Comparison of ENCODE assay signal across 8 cellular contexts in the genomic region with DNA sequence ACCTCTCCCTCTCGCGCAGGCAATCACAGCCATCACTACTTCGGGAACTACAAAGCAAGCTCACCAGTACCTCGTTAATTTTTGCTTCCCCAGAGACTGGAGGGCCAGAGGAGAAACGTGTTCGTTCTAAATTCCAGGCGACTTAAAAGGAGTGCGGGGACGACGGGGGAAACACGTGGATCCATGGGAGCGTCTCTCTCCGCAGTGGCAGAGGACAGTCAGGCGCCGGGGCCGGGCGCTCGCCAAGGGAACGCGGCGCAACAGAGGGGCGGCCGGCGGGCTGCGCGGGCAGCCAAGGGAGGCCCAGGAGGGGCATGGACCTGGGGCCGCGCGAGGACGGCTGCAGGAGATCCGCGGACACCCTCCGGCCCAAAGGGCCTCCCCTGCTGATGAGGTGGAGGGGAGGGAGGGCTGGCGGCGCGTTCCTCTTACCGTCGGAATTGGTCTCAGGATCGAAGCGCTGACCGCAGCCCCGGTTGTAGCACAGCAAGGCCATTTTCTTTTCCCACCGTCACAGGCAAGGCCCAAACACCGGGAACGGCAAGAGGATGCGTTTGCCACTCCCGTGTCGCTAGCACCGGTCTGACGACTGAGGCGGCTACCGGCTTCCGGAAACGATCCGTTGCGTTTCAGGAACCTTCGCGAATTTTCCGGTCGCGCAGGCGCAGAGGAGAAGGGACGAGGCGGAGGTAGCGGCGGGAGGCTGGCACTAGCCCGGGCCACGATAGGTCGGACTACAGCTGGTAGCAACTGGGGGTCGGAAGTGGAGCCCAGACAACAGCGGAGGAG. TPM values are rescaled to one million over a fixed set of nuclear protein-coding genes. Genes with fewer than 3 reads are reported as not detected.
DNase-seq lines count a peak whose midpoint lies in the region; ATAC-seq lines count a peak whose summit lies in the region.

TSS of gene CHORDC1 (minus strand) at position 591 of the 789 bp plus-strand sequence. CDS start at position 496, 95 bp downstream.

- H3K9ac ChIP-seq in HUES64 (ENCODE audit: low read depth, low read length) = peak within 1 kb of the TSS; percentile 84

- no peaks in the 10 kb centered on the region; the same call in 1 of the 2 replicates for H3K36me3 ChIP-seq in HUES64 (ENCODE audit: insufficient read depth, low read length)

- peak within 1 kb of the TSS; percentile 91 for H3K4me3 ChIP-seq in HUES64 (ENCODE audit: low read length)
- peak within 1 kb of the TSS; percentile 83 for H3K4me3 ChIP-seq in mononuclear cell (ENCODE audit: low read length)

- H3K27me3 ChIP-seq in HUES64 (ENCODE audit: insufficient read depth, low read length) = no peaks in the 10 kb centered on the region
- H3K27me3 ChIP-seq in mononuclear cell (ENCODE audit: insufficient read depth, low read length) = no peaks in the 10 kb centered on the region

- peaks cover 19% of the 10 kb centered on the region for H3K4me1 ChIP-seq in HUES64 (ENCODE audit: insufficient read depth, low read length)
- H3K4me1 ChIP-seq in mononuclear cell (ENCODE audit: insufficient read depth, low read length) = peaks cover 22% of the 10 kb centered on the region

- H3K9me3 ChIP-seq in HUES64 (ENCODE audit: insufficient read depth, low read depth, low read length) = no peaks in the 10 kb centered on the region
- no peaks in the 10 kb centered on the region for H3K9me3 ChIP-seq in mononuclear cell (ENCODE audit: low read depth, low read length)

- ATAC-seq in GM21515 (IDR thresholded peaks at IDR 0.05; ENCODE audit: unreplicated experiment) = peak; percentile 93

- under 1% methylated on average over 71 of the region's 71 CpGs for WGBS in HUES64

- peak within 1 kb of the TSS; percentile 71 for H3K27ac ChIP-seq in HUES64 (ENCODE audit: low read depth, low read length)
- peak within 1 kb of the TSS; percentile 60 for H3K27ac ChIP-seq in epithelial cell of prostate

- DNase-seq in DMS 273 treated with DMSO at 0.1 percent for 48 hours (lab: John Stamatoyannopoulos, UW) (peak; percentile 44), OCI-M1 (lab: John Stamatoyannopoulos, UW) (peak; percentile 97), activated T-cell treated with anti-CD3 and anti-CD28 coated beads for 24 hours (ENCODE audit: low read depth) (peak; percentile 95), epithelial cell of prostate (ENCODE audit: low read depth, low spot score) (no peak)
- DNase-seq in stimulated activated CD8-positive, alpha-beta memory T cell treated with anti-CD3 and anti-CD28 coated beads, Interleukin-4, amount 100 ng/mL, for 1 hour (ENCODE audit: low read depth in 2 of 2, low spot score in 1 of 2) = peak; percentile 87 to 93

RNA-seq across cellular contexts. Expression of gene CHORDC1, which starts in this region (rescaled TPM):
- polyA plus RNA-seq in HUES64 (2013, experiment 1 of 2) = 43.7 TPM
- 38.5 TPM for polyA plus RNA-seq in HUES64 (2013, experiment 2 of 2)
- 74.2 TPM for total RNA-seq in mononuclear cell
